ENCODE assay signal across 26 cellular contexts in genomic region chr7:133423618-133424017, GRCh38.
"Had no signal": no experiment of that assay in that cellular context is flagged by ENCODE, and none has a peak within 500 bp of the region (broad histone marks: within the 10 kb centered on the region; RNA-seq: fewer than 3 reads in every experiment).

No MANE protein-coding gene starts in this region.

- H3K4me3 ChIP-seq: stomach, suprapubic skin, thoracic aorta, thyroid gland, tibial artery, tibial nerve, transverse colon, upper lobe of left lung, uterus, vagina had no signal

- H3K36me3 ChIP-seq: suprapubic skin, thoracic aorta, thyroid gland, tibial artery, transverse colon, upper lobe of left lung, uterus, vagina had no signal

- ATAC-seq: stimulated activated effector memory CD8-positive, alpha-beta T cell treated with anti-CD3 and anti-CD28 coated beads, Interleukin-12 subunit alpha, Interleukin-12 subunit beta, amount 100 ng/mL, for 72 hours; stimulated activated memory B cell treated with anti-CD40 and anti-IgM and Interleukin-4, amounts not matched to agents 10 μg/mL and 1 μg/mL and 100 μg/mL, for 72 hours; stimulated activated naive B cell treated with anti-CD40 and anti-IgM and Interleukin-4, amounts not matched to agents 10 μg/mL and 1 μg/mL and 100 μg/mL, for 72 hours; stimulated activated naive CD8-positive, alpha-beta T cell treated with anti-CD3 and anti-CD28 coated beads, Interleukin-15, amount 100 ng/mL, for 72 hours; stimulated activated naive CD8-positive, alpha-beta T cell treated with anti-CD3 and anti-CD28 coated beads, Interleukin-15, Interleukin-2, amounts not matched to agents 100 U/mL and 50 U/mL, for 24 hours had no signal

- H3K27me3 ChIP-seq: stomach, suprapubic skin, testis, thyroid gland, tibial artery, tibial nerve, transverse colon, upper lobe of left lung, uterus, vagina had no signal

- DNase-seq: stimulated activated CD4-positive, alpha-beta T cell treated with anti-CD3 and anti-CD28 coated beads, Interleukin-2, amount 100 ng/mL, for 48 hours; stimulated activated CD4-positive, alpha-beta T cell treated with anti-CD3 and anti-CD28 coated beads, Interleukin-4, amount 100 ng/mL, for 1 hour; stimulated activated CD4-positive, alpha-beta T cell treated with anti-CD3 and anti-CD28 coated beads, Interleukin-4, amount 100 ng/mL, for 24 hours; stimulated activated CD4-positive, alpha-beta T cell treated with anti-CD3 and anti-CD28 coated beads, Interleukin-4, amount 100 ng/mL, for 4 hours; stimulated activated CD8-positive, alpha-beta memory T cell treated with anti-CD3 and anti-CD28 coated beads, Interleukin-4, amount 100 ng/mL, for 48 hours; stimulated activated naive B cell treated with anti-CD40 and anti-IgM and Interleukin-4, amounts not matched to agents 10 μg/mL and 1 μg/mL and 100 μg/mL, for 72 hours; stimulated activated naive CD4-positive, alpha-beta T cell; stimulated activated naive CD4-positive, alpha-beta T cell treated with Interleukin-2 at 50 U/mL for 16 hours; stimulated activated naive CD8-positive, alpha-beta T cell treated with anti-CD3 and anti-CD28 coated beads, Interleukin-15, amount 100 ng/mL, for 72 hours; stimulated activated naive CD8-positive, alpha-beta T cell treated with anti-CD3 and anti-CD28 coated beads, Interleukin-15, Interleukin-2, amounts not matched to agents 100 U/mL and 50 U/mL, for 24 hours; stomach; substantia nigra; thyroid gland; tibial artery; transverse colon; trophoblast cell; uterus had no signal

- H3K4me1 ChIP-seq: stomach, suprapubic skin, testis, thyroid gland, tibial artery, tibial nerve, transverse colon, upper lobe of left lung, uterus, vagina had no signal

- H3K9me3 ChIP-seq: stomach, suprapubic skin, testis, thoracic aorta, thyroid gland, tibial artery, tibial nerve, transverse colon, upper lobe of left lung, uterus, vagina had no signal

- H3K27ac ChIP-seq: stomach, suprapubic skin, testis, thoracic aorta, thyroid gland, tibial artery, tibial nerve, transverse colon, upper lobe of left lung, uterus, vagina had no signal

- FAIRE-seq: urothelium cell line had no signal
